In genomic region chr15:89358755-89359439, GRCh38 we compare ENCODE assay signal across 8 cellular contexts. TPM values are rescaled to one million over a fixed set of nuclear protein-coding genes. Genes with fewer than 3 reads are reported as not detected.
DNase-seq lines count a peak whose midpoint lies in the region; TF ChIP-seq lines count a peak whose summit lies in the region.

No MANE protein-coding gene starts in this region.

- H3K9me3 ChIP-seq in Loucy (ENCODE audit: insufficient read depth, low read depth, low read length) (no peaks in the 10 kb centered on the region), SJSA1 (replicated peaks) (no peaks in the 10 kb centered on the region; the same call in 1 of the 2 replicates), thymus (ENCODE audit: control insufficient read depth) (no peaks in the 10 kb centered on the region)

- no peaks in the 10 kb centered on the region for H3F3A ChIP-seq in Loucy (ENCODE audit: low read depth)

- no peaks in the 10 kb centered on the region for H3K79me2 ChIP-seq in Loucy (ENCODE audit: insufficient read depth, low read length)

- no peaks in the 10 kb centered on the region for H4K20me1 ChIP-seq in Loucy (ENCODE audit: insufficient read depth, low read length, poor library complexity, severe bottlenecking)

- DNase-seq in GM03348 (ENCODE audit: low spot score) = peak; percentile 93
- DNase-seq in H7 = peak; percentile 97
- peak; percentile 64 to 89 for DNase-seq in SJSA1 (ENCODE audit: low read depth in 1 of 2, low spot score in 2 of 2)
- DNase-seq in activated naive CD4-positive, alpha-beta T cell treated with Interleukin-2 at 50 U/mL for 16 hours = peak; percentile 86
- DNase-seq in globus pallidus (ENCODE audit: low spot score) = peak; percentile 75
- DNase-seq in osteocyte (ENCODE audit: extremely low spot score, unreplicated experiment) = peak; percentile 92

- no peaks in the 10 kb centered on the region for H3K36me3 Mint-ChIP-seq in osteocyte (ENCODE audit: unreplicated experiment)

- H3K36me3 ChIP-seq in H7 (replicated peaks; ENCODE audit: control insufficient read depth, insufficient read depth, low read length) = no peaks in the 10 kb centered on the region
- H3K36me3 ChIP-seq in Loucy (ENCODE audit: insufficient read depth, low read length) = no peaks in the 10 kb centered on the region
- no peaks in the 10 kb centered on the region for H3K36me3 ChIP-seq in SJSA1
- no peaks in the 10 kb centered on the region for H3K36me3 ChIP-seq in thymus (ENCODE audit: control insufficient read depth, insufficient read depth)

- no peaks in the 10 kb centered on the region for H3K9me3 Mint-ChIP-seq in osteocyte (ENCODE audit: unreplicated experiment)

- peak overlapping the region; percentile 29 for H3K4me2 ChIP-seq in Loucy (ENCODE audit: low read depth, low read length, poor library complexity, severe bottlenecking)

- WGBS in thymus = 4% methylated on average over 68 of the region's 68 CpGs

- H3K9me2 ChIP-seq in Loucy (replicated peaks; ENCODE audit: low read depth, low read length) = no peaks in the 10 kb centered on the region

- H3K4me1 ChIP-seq in Loucy (ENCODE audit: insufficient read depth, low read length, poor library complexity, severe bottlenecking) (no peaks in the 10 kb centered on the region), SJSA1 (replicated peaks) (peaks cover 23% of the 10 kb centered on the region), thymus (ENCODE audit: control insufficient read depth, insufficient read depth, low read length) (peaks cover 6% of the 10 kb centered on the region)

- peak overlapping the region; percentile 78 for H3K4me3 Mint-ChIP-seq in osteocyte (ENCODE audit: unreplicated experiment)

- H3K27ac ChIP-seq in SJSA1 (no peak overlapping the region), thymus (ENCODE audit: low read depth) (no peak overlapping the region)

- H3K4me3 ChIP-seq in H7 (ENCODE audit: insufficient read depth, low read depth, low read length) (peak overlapping the region; percentile 45), Loucy (ENCODE audit: low read length, poor library complexity, severe bottlenecking) (peak overlapping the region; percentile 68), SJSA1 (peak overlapping the region; percentile 34), thymus (ENCODE audit: low read length) (peak overlapping the region; percentile 46)

- peak; percentile 90 for TF ChIP-seq CTCF in Loucy (conservative IDR thresholded peaks at IDR 0.05; ENCODE audit: low read length)
- peak; percentile 96 for TF ChIP-seq CTCF in osteocyte (IDR thresholded peaks at IDR 0.05)

- no peak overlapping the region for H3K27ac Mint-ChIP-seq in osteocyte (ENCODE audit: unreplicated experiment)

- H2AFZ ChIP-seq in Loucy (ENCODE audit: low read length) = peak overlapping the region; percentile 98

- peaks cover 83% of the 10 kb centered on the region for H3K27me3 ChIP-seq in H7 (ENCODE audit: control insufficient read depth, insufficient read depth, low read length)
- peaks cover 4% of the 10 kb centered on the region for H3K27me3 ChIP-seq in Loucy (ENCODE audit: insufficient read depth, low read length, poor library complexity, severe bottlenecking)
- peaks cover 85% of the 10 kb centered on the region for H3K27me3 ChIP-seq in SJSA1 (replicated peaks)
- H3K27me3 ChIP-seq in thymus (ENCODE audit: control insufficient read depth, insufficient read depth) = peaks cover 63% of the 10 kb centered on the region

- no peak overlapping the region for H3K9ac ChIP-seq in Loucy (ENCODE audit: low read depth, low read length, poor library complexity, severe bottlenecking)

- H3K27me3 Mint-ChIP-seq in osteocyte (ENCODE audit: unreplicated experiment) = peaks cover 80% of the 10 kb centered on the region

- H3K4me1 Mint-ChIP-seq in osteocyte (ENCODE audit: unreplicated experiment) = peaks cover 7% of the 10 kb centered on the region

RNA-seq across cellular contexts. Expression of gene POLG, which starts 24.3 kb away (rescaled TPM):
- total RNA-seq in H7 (2014; rRNA removed; shearing (Covaris generic)) = 79.4 and 87.8 TPM in 2 replicates
- 54.9 and 71.0 TPM in 2 replicates for total RNA-seq in SJSA1 (2014; rRNA removed; shearing (Covaris generic))
- total RNA-seq in osteocyte = 52.0 and 60.8 TPM in 2 replicates
- 80.5 TPM for polyA plus RNA-seq in thymus
